In the genomic region with DNA sequence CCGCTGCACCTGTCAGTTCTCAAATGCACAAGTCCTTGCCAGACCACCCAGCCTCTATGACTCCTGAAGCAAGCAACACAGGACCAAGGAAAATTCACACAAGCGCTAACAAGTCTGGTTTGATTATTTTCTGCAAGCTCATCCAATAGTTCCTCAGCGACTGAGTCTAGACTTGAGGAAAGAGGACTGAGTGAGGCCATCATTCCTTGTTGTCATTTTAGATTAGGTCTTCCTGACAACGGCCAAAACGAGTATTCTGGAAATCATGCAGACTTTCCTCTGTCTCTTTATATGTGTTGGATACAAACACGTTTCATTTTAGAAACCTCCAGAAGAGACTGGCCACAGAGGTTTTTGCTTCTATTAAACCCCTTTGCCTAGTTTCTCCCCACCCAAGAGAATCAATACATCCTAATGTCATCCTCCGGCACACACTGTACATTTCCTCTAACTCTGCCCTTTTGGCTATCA, we compare ENCODE assay signal across 8 cellular contexts. TPM values are rescaled to one million over a fixed set of nuclear protein-coding genes. Genes with fewer than 3 reads are reported as not detected.
DNase-seq lines count a peak whose midpoint lies in the region; ATAC-seq and TF ChIP-seq lines count a peak whose summit lies in the region.

No MANE protein-coding gene starts in this region.

- DNase-seq in Caco-2 (no peak), astrocyte of the cerebellum (ENCODE audit: low read depth) (peak; percentile 9), kidney epithelial cell (ENCODE audit: low read depth) (no peak), NCI-H128 (lab: John Stamatoyannopoulos, UW; ENCODE audit: unreplicated experiment) (no peak), HCEC 1CT (no peak)

- POLR2A ChIA-PET in Caco-2 (lab: Charles Lee), result interaction anchor here (0.5 to 1.7 kb wide), 15 partner anchors 8 to 1909 kb away, joined by 3 to 31 read pairs (median 5); a partner anchor contains a TSS

- H3K36me3 ChIP-seq in Caco-2 (ENCODE audit: control insufficient read depth, insufficient read depth, low read length) (peaks cover 1% of the 10 kb centered on the region; the same call in 1 of the 2 replicates), KOPT-K1 (ENCODE audit: insufficient read depth, low read length) (peaks cover 58% of the 10 kb centered on the region), kidney epithelial cell (ENCODE audit: control insufficient read depth, insufficient read depth, low read length) (no peaks in the 10 kb centered on the region)

- H3K9me3 Mint-ChIP-seq in Caco-2 (ENCODE audit: unreplicated experiment), result peaks cover 9% of the 10 kb centered on the region

- no peaks in the 10 kb centered on the region for H3K27me3 Mint-ChIP-seq in Caco-2 (ENCODE audit: insufficient read depth, unreplicated experiment)

- peak overlapping the region; percentile 89 for H3K27ac ChIP-seq in KOPT-K1 (ENCODE audit: low read depth, low read length, poor library complexity, severe bottlenecking)
- H3K27ac ChIP-seq in temporal lobe (ENCODE audit: low read depth, low read length), result peak overlapping the region; percentile 95

- in situ Hi-C loops in astrocyte of the cerebellum (cut with HindIII; ENCODE audit: low sequenced_read_pairs), result no loop called here

- H3K36me3 Mint-ChIP-seq in Caco-2 (ENCODE audit: insufficient read depth, unreplicated experiment), result peaks cover 89% of the 10 kb centered on the region

- CTCF ChIA-PET in Caco-2 (lab: Charles Lee), result interaction anchor here (0.6 to 1.7 kb wide), 3 partner anchors 76 to 1328 kb away, joined by 3 to 12 read pairs (median 3); no protein-coding TSS in a partner anchor

- no peaks in the 10 kb centered on the region for H3K27me3 ChIP-seq in Caco-2 (replicated peaks; ENCODE audit: control insufficient read depth, insufficient read depth, low read length)
- no peaks in the 10 kb centered on the region for H3K27me3 ChIP-seq in kidney epithelial cell (ENCODE audit: control insufficient read depth, insufficient read depth, low read length)

- no peak for TF ChIP-seq CTCF in Caco-2 (IDR thresholded peaks at IDR 0.05; ENCODE audit: insufficient read depth in 1 of 2, low read depth in 1 of 2, low read length in 1 of 2, severe bottlenecking in 1 of 2, unreplicated experiment in 1 of 2)
- no peak for TF ChIP-seq CTCF in astrocyte of the cerebellum (IDR thresholded peaks at IDR 0.05; ENCODE audit: low read depth, low read length, missing control alignments)
- no peak for TF ChIP-seq CTCF in kidney epithelial cell (IDR thresholded peaks at IDR 0.05; ENCODE audit: insufficient read depth, low read length, poor library complexity, severe bottlenecking)

- TSS peak; percentile 78 for BruUV-seq in Caco-2 (replicated peaks; lab: Mats Ljungman, UMichigan)

- H3K4me3 ChIP-seq in Caco-2 (ENCODE audit: low read depth, low read length) (peak overlapping the region; percentile 100), astrocyte of the cerebellum (ENCODE audit: low read depth, low read length) (peak overlapping the region; percentile 82), kidney epithelial cell (ENCODE audit: low read depth, low read length) (peak overlapping the region; percentile 95)

- intact Hi-C loops in Caco-2 (cut with micrococcal nuclease; ENCODE audit: unreplicated experiment), result loop anchor here (1.0 to 5.0 kb wide), 2 partner anchors 32 to 54 kb away; a partner anchor contains a TSS

- H3K27ac Mint-ChIP-seq in Caco-2 (ENCODE audit: unreplicated experiment), result peak overlapping the region; percentile 100

- H3K9me3 ChIP-seq in Caco-2 (no peaks in the 10 kb centered on the region), KOPT-K1 (ENCODE audit: insufficient read depth, low read length, poor library complexity, severe bottlenecking) (no peaks in the 10 kb centered on the region)

- H3K4me1 ChIP-seq in Caco-2, result no peaks in the 10 kb centered on the region; the same call in 1 of the 2 replicates

- ATAC-seq in HG02885 (IDR thresholded peaks at IDR 0.05; ENCODE audit: poor library complexity, unreplicated experiment), result no peak

- peak overlapping the region; percentile 76 for H3K4me3 Mint-ChIP-seq in Caco-2 (ENCODE audit: unreplicated experiment)

- H3K4me1 Mint-ChIP-seq in Caco-2 (ENCODE audit: low read depth, unreplicated experiment), result peaks cover 27% of the 10 kb centered on the region

RNA-seq across cellular contexts. Expression of a gene that starts 0.6 kb away (rescaled TPM):
- 125 and 129 TPM in 2 replicates for total RNA-seq in Caco-2 (2022)
- total RNA-seq in kidney epithelial cell, result 39.3 and 49.3 TPM in 2 replicates
- total RNA-seq in temporal lobe, result 46.2 TPM

RNA-seq across cellular contexts. Expression of a gene that starts 1.1 kb away (rescaled TPM):
- 179 and 183 TPM in 2 replicates for total RNA-seq in Caco-2 (2022)
- 55.1 and 55.7 TPM in 2 replicates for total RNA-seq in kidney epithelial cell
- 61.0 TPM for total RNA-seq in temporal lobe

RNA-seq across cellular contexts. Expression of a gene that starts 31.2 kb away (rescaled TPM):
- total RNA-seq in Caco-2 (2022) (23.4 and 24.7 TPM in 2 replicates), kidney epithelial cell (17.2 and 18.6 TPM in 2 replicates), temporal lobe (24.8 TPM)

RNA-seq across cellular contexts. Expression of a gene that starts 54.4 kb away (rescaled TPM):
- total RNA-seq in Caco-2 (2022) (197 TPM in 2 replicates), kidney epithelial cell (64.8 and 77.6 TPM in 2 replicates), temporal lobe (35.4 TPM)

RNA-seq across cellular contexts. Expression of a gene that starts 54.6 kb away (rescaled TPM):
- total RNA-seq in Caco-2 (2022) (75.9 and 76.3 TPM in 2 replicates), kidney epithelial cell (52.1 and 54.5 TPM in 2 replicates), temporal lobe (24.1 TPM)
